Comparison of ENCODE assay signal across 1 cellular context in the genomic region with DNA sequence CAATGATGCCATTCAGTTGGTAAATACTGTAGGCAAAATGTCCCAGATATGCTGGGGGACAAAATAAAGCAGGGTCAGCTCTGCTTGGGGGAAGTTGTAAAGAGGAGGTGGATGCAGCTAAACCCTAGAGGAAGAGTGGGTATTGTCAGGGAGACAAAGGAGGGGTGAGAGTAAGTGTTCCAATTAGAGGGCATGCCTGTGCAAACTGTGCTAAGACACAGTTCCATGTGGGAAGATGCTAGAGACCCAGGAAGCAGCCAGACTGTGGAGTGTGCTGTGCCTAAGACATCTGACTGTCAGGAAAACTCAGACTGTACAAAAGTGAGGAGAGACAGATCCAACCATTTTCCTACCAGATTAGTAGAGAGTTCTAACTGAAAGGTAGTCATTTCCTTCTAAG.
TF ChIP-seq lines count a peak whose summit lies in the region.

No MANE protein-coding gene starts in this region.

TF ChIP-seq in endothelial cell of umbilical vein, 7 proteins besides CTCF, POLR2A, EP300 and RAD21 (continued from another document):
- TF ChIP-seq, protein P1, sequence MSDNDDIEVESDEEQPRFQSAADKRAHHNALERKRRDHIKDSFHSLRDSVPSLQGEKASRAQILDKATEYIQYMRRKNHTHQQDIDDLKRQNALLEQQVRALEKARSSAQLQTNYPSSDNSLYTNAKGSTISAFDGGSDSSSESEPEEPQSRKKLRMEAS (IDR thresholded peaks at IDR 0.05; ENCODE audit: insufficient read depth, insufficient read length) = no peak
- no peak for TF ChIP-seq POLR2AphosphoS5 (IDR thresholded peaks at IDR 0.05; ENCODE audit: insufficient read depth, low read depth, low read length)
